8 cellular contexts compared by ENCODE assay signal in genomic region chr9:75699625-75700251, GRCh38.
"Had no signal": no experiment of that assay in that cellular context is flagged by ENCODE, and none has a peak within 500 bp of the region (broad histone marks: within the 10 kb centered on the region; RNA-seq: fewer than 3 reads in every experiment).

No MANE protein-coding gene starts in this region.

- DNase-seq: GM23248, GOT3, H7, HFFc6 had no signal

- H3K27ac ChIP-seq: GM23248, HL-60 had no signal

- H3K36me3 ChIP-seq: HAP-1 had no signal

- H3K4me3 ChIP-seq: GM23248, HAP-1 had no signal

- ATAC-seq: HCT116, HepG2 had no signal

- H3K9me3 ChIP-seq: HAP-1 had no signal

- H3K4me1 ChIP-seq: HAP-1 had no signal
